In genomic region chr2:119305497-119306195, GRCh38 we compare ENCODE assay signal across 23 cellular contexts.
DNase-seq lines count a peak whose midpoint lies in the region; ATAC-seq, FAIRE-seq and TF ChIP-seq lines count a peak whose summit lies in the region.
"Had no signal": no experiment of that assay in that cellular context is flagged by ENCODE, and none has a peak within 500 bp of the region (broad histone marks: within the 10 kb centered on the region; RNA-seq: fewer than 3 reads in every experiment).

No MANE protein-coding gene starts in this region.

- no peaks in the 10 kb centered on the region for H3K9me2 ChIP-seq in MM.1S (replicated peaks; ENCODE audit: insufficient read depth, low read length)
- no peaks in the 10 kb centered on the region for H3K9me2 ChIP-seq in SK-N-SH

- no peak for FAIRE-seq in pancreas (lab: Jason Lieb, UNC)

- POLR2A ChIA-PET in SK-N-SH (lab: Yijun Ruan, JAX), result no interaction called here

- H3K4me2 ChIP-seq in MM.1S (ENCODE audit: low read depth, low read length) (peak overlapping the region; percentile 66), SK-N-SH (no peak overlapping the region)

- no peak for TF ChIP-seq RAD21 in SK-N-SH (IDR thresholded peaks at IDR 0.05; ENCODE audit: low read length)

- no peak for TF ChIP-seq EP300 in SK-N-SH (IDR thresholded peaks at IDR 0.05; ENCODE audit: borderline replicate concordance in 1 of 2, low read depth in 1 of 2, low read length in 1 of 2)

- peaks cover 59% of the 10 kb centered on the region for H3K79me2 ChIP-seq in MM.1S (ENCODE audit: low read length)
- no peaks in the 10 kb centered on the region for H3K79me2 ChIP-seq in SK-N-SH (ENCODE audit: insufficient read depth)

- no peaks in the 10 kb centered on the region for H3K4me1 Mint-ChIP-seq in activated T-helper 2 cell treated with anti-CD3 and anti-CD28 coated beads, Interferon-gamma antibody, Interleukin-2, Interleukin-4, amounts not matched to agents 10 μg/mL and 5 μg/mL and 100 μg/mL, durations not matched to agents 14 hours and 24 hours and 36 hours (ENCODE audit: low read depth)
- H3K4me1 Mint-ChIP-seq: naive thymus-derived CD8-positive, alpha-beta T cell had no signal

- H3K27ac Mint-ChIP-seq in activated T-helper 2 cell treated with anti-CD3 and anti-CD28 coated beads, Interferon-gamma antibody, Interleukin-2, Interleukin-4, amounts not matched to agents 10 μg/mL and 5 μg/mL and 100 μg/mL, durations not matched to agents 14 hours and 24 hours and 36 hours, result no peak overlapping the region
- H3K27ac Mint-ChIP-seq: naive thymus-derived CD8-positive, alpha-beta T cell; T-helper 1 cell treated with Interleukin-12 subunit alpha and Interleukin-12 subunit beta and Interleukin-4 antibody, amounts not matched to agents 30 μg/mL and 1 μg/mL, for 36 hours had no signal

- intact Hi-C loops in heart right ventricle (cut with DNase I), result no loop called here
- intact Hi-C loops in pancreas (cut with DNase I), result no loop called here
- intact Hi-C loops in vagina (cut with DNase I), result no loop called here
- intact Hi-C loops in activated T-helper 2 cell treated with anti-CD3 and anti-CD28 coated beads, Interferon-gamma antibody, Interleukin-2, Interleukin-4, amounts not matched to agents 10 μg/mL and 5 μg/mL and 100 μg/mL, durations not matched to agents 14 hours and 24 hours and 36 hours (cut with micrococcal nuclease), result no loop called here

- H3K4me3 Mint-ChIP-seq in activated T-helper 2 cell treated with anti-CD3 and anti-CD28 coated beads, Interferon-gamma antibody, Interleukin-2, Interleukin-4, amounts not matched to agents 10 μg/mL and 5 μg/mL and 100 μg/mL, durations not matched to agents 14 hours and 24 hours and 36 hours (ENCODE audit: low read depth), result no peak overlapping the region
- H3K4me3 Mint-ChIP-seq: naive thymus-derived CD8-positive, alpha-beta T cell; T-helper 1 cell treated with Interleukin-12 subunit alpha and Interleukin-12 subunit beta and Interleukin-4 antibody, amounts not matched to agents 30 μg/mL and 1 μg/mL, for 36 hours had no signal

- H3K4me1 ChIP-seq in MM.1S (ENCODE audit: low read length) (peaks cover 13% of the 10 kb centered on the region), heart right ventricle (peaks cover 0 to 32% (median 8%) of the 10 kb centered on the region in 9 donors), pancreas (peaks cover 0 to 5% (median 0%) of the 10 kb centered on the region in 3 donors), vagina (peaks cover 21% of the 10 kb centered on the region), SK-N-SH (ENCODE audit: control insufficient read depth in 1 of 2, insufficient read depth in 2 of 2, low read depth in 1 of 2, low read length in 1 of 2) (peaks cover 0 to 2% of the 10 kb centered on the region in 2 experiments; a peak in 3 of 4 replicates)
- H3K4me1 ChIP-seq: testis had no signal

- no peak for TF ChIP-seq POLR2A in vagina (IDR thresholded peaks at IDR 0.05)

- ATAC-seq in heart right ventricle, result peak in 7 of 8 donors; percentile 26 to 62 (median 41)
- peak; percentile 34 to 61 (median 56) for ATAC-seq in pancreas
- ATAC-seq: naive thymus-derived CD8-positive, alpha-beta T cell had no signal

- WGBS in heart right ventricle, 2 donors, result 55 to 67% methylated on average over 12 of the region's 12 CpGs
- WGBS in pancreas, 2 donors, result 41 to 48% methylated on average over 12 of the region's 12 CpGs
- WGBS in SK-N-SH (ENCODE audit: low lambda C conversion rate), result 81% methylated on average over 12 of the region's 12 CpGs

- H3K27me3 ChIP-seq in MM.1S (replicated peaks; ENCODE audit: insufficient read depth, low read length), result no peaks in the 10 kb centered on the region
- H3K27me3 ChIP-seq in heart right ventricle, result no peaks in the 10 kb centered on the region
- no peaks in the 10 kb centered on the region for H3K27me3 ChIP-seq in pancreas
- no peaks in the 10 kb centered on the region for H3K27me3 ChIP-seq in vagina
- no peaks in the 10 kb centered on the region for H3K27me3 ChIP-seq in SK-N-SH (ENCODE audit: insufficient read depth)
- H3K27me3 ChIP-seq: esophagus squamous epithelium, testis had no signal

- H2AFZ ChIP-seq in MM.1S (ENCODE audit: low read length) (peak overlapping the region; percentile 1; the same call in 1 of the 2 replicates), SK-N-SH (ENCODE audit: low read depth) (no peak overlapping the region)

- H3K9me3 ChIP-seq in MM.1S (replicated peaks; ENCODE audit: insufficient read depth, low read length) (no peaks in the 10 kb centered on the region), heart right ventricle (no peaks in the 10 kb centered on the region), pancreas (no peaks in the 10 kb centered on the region), vagina (no peaks in the 10 kb centered on the region), SK-N-SH (no peaks in the 10 kb centered on the region)
- H3K9me3 ChIP-seq: esophagus squamous epithelium, testis had no signal

- CTCF ChIA-PET in SK-N-SH (lab: Yijun Ruan, JAX), result interaction anchor here (0.6 kb wide), 1 partner anchor 1144 kb away, joined by 3 read pairs; no protein-coding TSS in a partner anchor

- peak; percentile 25 for DNase-seq in MM.1S
- DNase-seq in heart right ventricle, result no peak
- DNase-seq in pancreas, result no peak
- DNase-seq in vagina (ENCODE audit: extremely low spot score in 2 of 2), result no peak
- DNase-seq in activated T-helper 2 cell treated with anti-CD3 and anti-CD28 coated beads, Interferon-gamma antibody, Interleukin-2, Interleukin-4, amounts not matched to agents 10 μg/mL and 5 μg/mL and 100 μg/mL, durations not matched to agents 14 hours and 24 hours and 36 hours (ENCODE audit: low spot score), result no peak
- DNase-seq in islet precursor cell, result no peak
- DNase-seq in SK-N-SH, result no peak
- DNase-seq: activated naive CD4-positive, alpha-beta T cell treated with Interleukin-2 at 50 U/mL for 16 hours; activated T-cell treated with anti-CD3 and anti-CD28 coated beads for 4 hours; aorta; cerebellar nuclear complex; DMS79; effector memory CD4-positive, alpha-beta T cell; esophagus squamous epithelium; glutamatergic neuron; mesenchymal stem cell; naive thymus-derived CD8-positive, alpha-beta T cell; NCI-H1417; NCI-H2107; NCI-H524; SHP77 treated with DMSO at 0.1 percent for 48 hours; testis had no signal

- peaks cover 2% of the 10 kb centered on the region for H3K27me3 Mint-ChIP-seq in activated T-helper 2 cell treated with anti-CD3 and anti-CD28 coated beads, Interferon-gamma antibody, Interleukin-2, Interleukin-4, amounts not matched to agents 10 μg/mL and 5 μg/mL and 100 μg/mL, durations not matched to agents 14 hours and 24 hours and 36 hours (ENCODE audit: low read depth)
- H3K27me3 Mint-ChIP-seq: naive thymus-derived CD8-positive, alpha-beta T cell had no signal

- H3K9ac ChIP-seq in MM.1S (ENCODE audit: low read length) (peak overlapping the region; percentile 65), SK-N-SH (no peak overlapping the region)

- no peaks in the 10 kb centered on the region for H4K20me1 ChIP-seq in MM.1S (ENCODE audit: insufficient read depth, low read length)
- no peaks in the 10 kb centered on the region for H4K20me1 ChIP-seq in SK-N-SH (ENCODE audit: insufficient read depth)

- no peaks in the 10 kb centered on the region for H3K36me3 Mint-ChIP-seq in activated T-helper 2 cell treated with anti-CD3 and anti-CD28 coated beads, Interferon-gamma antibody, Interleukin-2, Interleukin-4, amounts not matched to agents 10 μg/mL and 5 μg/mL and 100 μg/mL, durations not matched to agents 14 hours and 24 hours and 36 hours (ENCODE audit: low read depth)

- H3K9me3 Mint-ChIP-seq in activated T-helper 2 cell treated with anti-CD3 and anti-CD28 coated beads, Interferon-gamma antibody, Interleukin-2, Interleukin-4, amounts not matched to agents 10 μg/mL and 5 μg/mL and 100 μg/mL, durations not matched to agents 14 hours and 24 hours and 36 hours, result no peaks in the 10 kb centered on the region
- H3K9me3 Mint-ChIP-seq: naive thymus-derived CD8-positive, alpha-beta T cell; T-helper 1 cell treated with Interleukin-12 subunit alpha and Interleukin-12 subunit beta and Interleukin-4 antibody, amounts not matched to agents 30 μg/mL and 1 μg/mL, for 36 hours had no signal

- peaks cover 11% of the 10 kb centered on the region for H3F3A ChIP-seq in MM.1S (ENCODE audit: insufficient read depth, low read length)
- no peaks in the 10 kb centered on the region for H3F3A ChIP-seq in SK-N-SH (replicated peaks; ENCODE audit: insufficient read depth)

- TF ChIP-seq CTCF in MM.1S (IDR thresholded peaks at IDR 0.05; ENCODE audit: low read length) (no peak), heart right ventricle (IDR thresholded peaks at IDR 0.05) (no peak), pancreas (IDR thresholded peaks at IDR 0.05) (no peak), vagina (IDR thresholded peaks at IDR 0.05) (no peak), SK-N-SH (IDR thresholded peaks at IDR 0.05) (no peak)

- peak overlapping the region; percentile 68 for H3K27ac ChIP-seq in MM.1S (ENCODE audit: low read length)
- peak overlapping the region in 9 of 10 donors; percentile 47 to 87 (median 80) for H3K27ac ChIP-seq in heart right ventricle
- H3K27ac ChIP-seq in pancreas, result peak overlapping the region in 3 of 4 donors; percentile 28 to 59 (median 50)
- peak overlapping the region; percentile 68 for H3K27ac ChIP-seq in vagina
- H3K27ac ChIP-seq in SK-N-SH (ENCODE audit: low read depth in 2 of 2, low read length in 1 of 2), result no peak overlapping the region
- H3K27ac ChIP-seq: esophagus squamous epithelium had no signal

- peak overlapping the region; percentile 42 for H3K4me3 ChIP-seq in MM.1S (ENCODE audit: low read length)
- H3K4me3 ChIP-seq in heart right ventricle, result peak overlapping the region in 8 of 10 donors; percentile 8 to 41 (median 34)
- peak overlapping the region in 2 of 4 donors; percentile 25 to 26 for H3K4me3 ChIP-seq in pancreas
- H3K4me3 ChIP-seq in vagina, result peak overlapping the region in 1 of 2 donors; percentile 25
- H3K4me3 ChIP-seq in SK-N-SH (ENCODE audit: low read depth in 2 of 2, low read length in 1 of 2), result no peak overlapping the region
- H3K4me3 ChIP-seq: testis had no signal

- H3K36me3 ChIP-seq in MM.1S (replicated peaks; ENCODE audit: insufficient read depth, low read length) (no peaks in the 10 kb centered on the region), heart right ventricle (peaks cover 0 to 4% (median 0%) of the 10 kb centered on the region in 9 donors), pancreas (no peaks in the 10 kb centered on the region), vagina (no peaks in the 10 kb centered on the region), SK-N-SH (replicated peaks in 1 of 2; ENCODE audit: control insufficient read depth in 1 of 2, insufficient read depth in 2 of 2, low read length in 1 of 2) (no peaks in the 10 kb centered on the region)
- H3K36me3 ChIP-seq: esophagus squamous epithelium had no signal

TF ChIP-seq in SK-N-SH, 30 proteins besides CTCF, POLR2A, EP300 and RAD21 (continues in another document):
- TF ChIP-seq RCOR1 (IDR thresholded peaks at IDR 0.05; ENCODE audit: low read length) (no peak), EZH2phosphoT487 (IDR thresholded peaks at IDR 0.05; ENCODE audit: borderline replicate concordance, low read depth) (no peak), TAF1 (IDR thresholded peaks at IDR 0.05; ENCODE audit: borderline replicate concordance, low read depth, low read length) (no peak)

Comparison
In these comparisons a context has a peak if more than half of its experiments do, and no peak if none do; other contexts are left out.
1. H3K27ac ChIP-seq: peak in MM.1S (single experiment), heart right ventricle (9 of 10), pancreas (3 of 4) and vagina (single experiment); none in SK-N-SH (0 of 2).
2. H3K4me3 ChIP-seq: peak in MM.1S (single experiment) and heart right ventricle (8 of 10); none in SK-N-SH (0 of 2).